ENCODE assay signal across 15 cellular contexts in the genomic region with DNA sequence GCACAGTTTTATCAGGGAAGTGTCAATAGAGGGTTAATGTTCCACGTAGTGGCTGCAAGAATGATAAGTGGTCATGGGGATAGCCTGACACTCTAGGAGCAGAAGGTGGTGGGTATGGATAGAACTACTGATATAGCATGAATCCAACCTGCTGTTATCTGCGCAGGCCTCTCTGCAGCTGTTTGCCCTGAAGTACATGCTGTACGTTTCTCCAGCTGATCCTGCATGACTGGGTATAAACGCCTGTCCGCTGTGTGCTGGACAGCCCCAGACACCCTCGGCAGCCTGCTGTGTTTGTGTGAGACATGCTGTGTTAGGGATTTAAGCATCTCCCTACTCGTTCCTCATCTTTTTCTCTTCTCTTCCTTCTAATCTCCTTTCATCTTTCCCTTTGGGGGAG.
DNase-seq lines count a peak whose midpoint lies in the region; TF ChIP-seq lines count a peak whose summit lies in the region.
"Had no signal": no experiment of that assay in that cellular context is flagged by ENCODE, and none has a peak within 500 bp of the region (broad histone marks: within the 10 kb centered on the region; RNA-seq: fewer than 3 reads in every experiment).

No MANE protein-coding gene starts in this region.

- H3K9me3 Mint-ChIP-seq in chondrocyte (ENCODE audit: low read depth) = no peaks in the 10 kb centered on the region
- H3K9me3 Mint-ChIP-seq in CD4-positive, alpha-beta memory T cell = no peaks in the 10 kb centered on the region

- peak overlapping the region; percentile 89 for H3K27ac Mint-ChIP-seq in chondrocyte (ENCODE audit: unreplicated experiment)
- H3K27ac Mint-ChIP-seq in CD4-positive, alpha-beta memory T cell = peak overlapping the region in 1 of 7 donors; percentile 80

- H3K9ac ChIP-seq in Karpas-422 (ENCODE audit: low read length) = peak overlapping the region; percentile 70
- H3K9ac ChIP-seq: parathyroid adenoma had no signal

- H3K9me3 ChIP-seq in Karpas-422 (ENCODE audit: low read length) (no peaks in the 10 kb centered on the region), hepatocyte (ENCODE audit: low read depth) (no peaks in the 10 kb centered on the region)
- no peaks in the 10 kb centered on the region for H3K9me3 ChIP-seq in CD4-positive, alpha-beta memory T cell (ENCODE audit: control insufficient read depth in 1 of 2, low read length in 2 of 2)
- H3K9me3 ChIP-seq: HAP-1, Peyer's patch, vagina had no signal

- TF ChIP-seq CTCF in chondrocyte (IDR thresholded peaks at IDR 0.05) (no peak), hepatocyte (IDR thresholded peaks at IDR 0.05; ENCODE audit: poor library complexity) (no peak)

- H3K27me3 Mint-ChIP-seq in chondrocyte (ENCODE audit: low read depth) = no peaks in the 10 kb centered on the region
- no peaks in the 10 kb centered on the region for H3K27me3 Mint-ChIP-seq in CD4-positive, alpha-beta memory T cell
- H3K27me3 Mint-ChIP-seq: CD4-positive, CD25-positive, alpha-beta regulatory T cell had no signal

- H3K4me2 ChIP-seq in Karpas-422 (ENCODE audit: low read depth, low read length, poor library complexity, severe bottlenecking) (peak overlapping the region; percentile 70), hepatocyte (no peak overlapping the region)

- POLR2A ChIA-PET in CD4-positive, alpha-beta memory T cell (lab: Charles Lee; ENCODE audit: partially characterized antibody) = no interaction called here

- H3K9me2 ChIP-seq in Karpas-422 (replicated peaks; ENCODE audit: insufficient read depth, low read length) (no peaks in the 10 kb centered on the region), hepatocyte (replicated peaks; ENCODE audit: insufficient read depth) (no peaks in the 10 kb centered on the region)

- H2AFZ ChIP-seq in Karpas-422 (ENCODE audit: low read length) (no peak overlapping the region), hepatocyte (no peak overlapping the region)
- H2AFZ ChIP-seq: parathyroid adenoma had no signal

- peaks cover 99% of the 10 kb centered on the region for H3K4me1 ChIP-seq in Karpas-422 (ENCODE audit: low read length)
- H3K4me1 ChIP-seq in hepatocyte (ENCODE audit: insufficient read depth) = peaks cover 14% of the 10 kb centered on the region
- H3K4me1 ChIP-seq in CD4-positive, alpha-beta memory T cell (ENCODE audit: insufficient read depth, low read length) = no peaks in the 10 kb centered on the region
- H3K4me1 ChIP-seq: HAP-1 had no signal

- intact Hi-C loops in CD4-positive, alpha-beta memory T cell (cut with micrococcal nuclease) = no loop called here

- H3K36me3 Mint-ChIP-seq in chondrocyte (ENCODE audit: low read depth) = peaks cover 4% of the 10 kb centered on the region
- H3K36me3 Mint-ChIP-seq in CD4-positive, alpha-beta memory T cell = peaks cover 12 to 16% of the 10 kb centered on the region in 2 donors

- H4K20me1 ChIP-seq in Karpas-422 (ENCODE audit: insufficient read depth, low read depth, low read length) (no peaks in the 10 kb centered on the region), hepatocyte (ENCODE audit: insufficient read depth, poor library complexity, severe bottlenecking) (no peaks in the 10 kb centered on the region)

- H3K27me3 ChIP-seq in Karpas-422 (ENCODE audit: low read length) = no peaks in the 10 kb centered on the region
- H3K27me3 ChIP-seq in hepatocyte = no peaks in the 10 kb centered on the region
- no peaks in the 10 kb centered on the region for H3K27me3 ChIP-seq in CD4-positive, alpha-beta memory T cell (ENCODE audit: insufficient read depth, low read length)
- H3K27me3 ChIP-seq: Peyer's patch, vagina had no signal

- DNase-seq in Karpas-422 (peak; percentile 85), chondrocyte (ENCODE audit: low spot score) (no peak), hepatocyte (ENCODE audit: low spot score) (peak; percentile 50), skeletal muscle cell (ENCODE audit: low read depth) (peak; percentile 60), ecto neural progenitor cell (ENCODE audit: low spot score) (no peak)
- DNase-seq in CD4-positive, alpha-beta memory T cell = no peak
- no peak for DNase-seq in stimulated activated naive CD4-positive, alpha-beta T cell treated with Interleukin-2 at 50 U/mL for 16 hours (lab: John Stamatoyannopoulos, UW)
- DNase-seq in activated CD4-positive, alpha-beta T cell treated with anti-CD3 and anti-CD28 coated beads, Interleukin-2, amount 50 U/mL, for 1 hour = no peak
- DNase-seq: activated CD8-positive, alpha-beta memory T cell treated with anti-CD3 and anti-CD28 coated beads, Interleukin-2, amount 50 U/mL, for 4 hours; CD4-positive, CD25-positive, alpha-beta regulatory T cell; NCI-H2029 treated with DMSO at 0.1 percent for 48 hours; Peyer's patch had no signal

- no peaks in the 10 kb centered on the region for H3K36me3 ChIP-seq in Karpas-422 (ENCODE audit: insufficient read depth, low read length)
- H3K36me3 ChIP-seq in hepatocyte (replicated peaks; ENCODE audit: insufficient read depth, low read depth) = no peaks in the 10 kb centered on the region
- no peaks in the 10 kb centered on the region for H3K36me3 ChIP-seq in CD4-positive, alpha-beta memory T cell (ENCODE audit: insufficient read depth, low read length)
- H3K36me3 ChIP-seq: HAP-1, Peyer's patch, vagina had no signal

- H3K4me1 Mint-ChIP-seq in chondrocyte (ENCODE audit: low read depth) = peaks cover 85% of the 10 kb centered on the region
- H3K4me1 Mint-ChIP-seq in CD4-positive, alpha-beta memory T cell = peaks cover 7 to 24% (median 15%) of the 10 kb centered on the region in 4 donors

- CTCF ChIA-PET in CD4-positive, alpha-beta memory T cell (lab: Charles Lee; ENCODE audit: partially characterized antibody) = no interaction called here

- H3K4me3 ChIP-seq in Karpas-422 (ENCODE audit: low read length) = peak overlapping the region; percentile 35
- no peak overlapping the region for H3K4me3 ChIP-seq in hepatocyte
- no peak overlapping the region for H3K4me3 ChIP-seq in skeletal muscle cell (ENCODE audit: low read depth, low read length)
- H3K4me3 ChIP-seq in CD4-positive, alpha-beta memory T cell (ENCODE audit: low read length in 2 of 2) = no peak overlapping the region
- H3K4me3 ChIP-seq: HAP-1, Peyer's patch, vagina had no signal

- H3K27ac ChIP-seq in Karpas-422 (ENCODE audit: low read length) = peak overlapping the region; percentile 98
- H3K27ac ChIP-seq in hepatocyte = peak overlapping the region; percentile 49
- no peak overlapping the region for H3K27ac ChIP-seq in CD4-positive, alpha-beta memory T cell (ENCODE audit: low read depth, low read length)
- H3K27ac ChIP-seq: parathyroid adenoma, vagina had no signal

- H3K4me3 Mint-ChIP-seq in chondrocyte (ENCODE audit: unreplicated experiment) = no peak overlapping the region
- H3K4me3 Mint-ChIP-seq in CD4-positive, alpha-beta memory T cell = no peak overlapping the region
- H3K4me3 Mint-ChIP-seq: CD4-positive, CD25-positive, alpha-beta regulatory T cell had no signal

- WGBS in hepatocyte (ENCODE audit: low lambda C conversion rate, missing lambda C conversion rate) = 46% methylated on average over 7 of the region's 7 CpGs

- no peaks in the 10 kb centered on the region; the same call in 1 of the 2 replicates for H3K79me2 ChIP-seq in Karpas-422 (ENCODE audit: low read length)
- H3K79me2 ChIP-seq in hepatocyte = peaks cover 66% of the 10 kb centered on the region

Comparison
In these comparisons a context has a peak if more than half of its experiments do, and no peak if none do; other contexts are left out.
1. DNase-seq: peak in Karpas-422 (single experiment), hepatocyte (single experiment) and skeletal muscle cell (single experiment); none in chondrocyte (single experiment), CD4-positive, alpha-beta memory T cell (0 of 5), stimulated activated naive CD4-positive, alpha-beta T cell treated with Interleukin-2 at 50 U/mL for 16 hours (single experiment), ecto neural progenitor cell (single experiment) and activated CD4-positive, alpha-beta T cell treated with anti-CD3 and anti-CD28 coated beads, Interleukin-2, amount 50 U/mL, for 1 hour (single experiment).